In genomic region chr10:129258570-129258969, GRCh38 we compare ENCODE assay signal across 16 cellular contexts.
"Had no signal": no experiment of that assay in that cellular context is flagged by ENCODE, and none has a peak within 500 bp of the region (broad histone marks: within the 10 kb centered on the region; RNA-seq: fewer than 3 reads in every experiment).

No MANE protein-coding gene starts in this region.

- H3K4me3 Mint-ChIP-seq: activated B cell treated with CpG ODN at 0.5 μM for 24 hours; activated CD4-positive, alpha-beta T cell treated with anti-CD3 and anti-CD28 coated beads, Interleukin-2, amount 10 ng/mL, durations not matched to agents 7 days and 5 days; endodermal cell; naive B cell; T-helper 17 cell had no signal

- H3K9me3 Mint-ChIP-seq: activated B cell treated with CpG ODN at 0.5 μM for 24 hours; activated CD4-positive, alpha-beta T cell treated with anti-CD3 and anti-CD28 coated beads, Interleukin-2, amount 10 ng/mL, durations not matched to agents 7 days and 5 days; endodermal cell had no signal

- H3K27ac Mint-ChIP-seq: activated B cell treated with CpG ODN at 0.5 μM for 24 hours; activated CD4-positive, alpha-beta T cell treated with anti-CD3 and anti-CD28 coated beads, Interleukin-2, amount 10 ng/mL, durations not matched to agents 7 days and 5 days; endodermal cell; T-helper 17 cell had no signal

- H3K27ac ChIP-seq: body of pancreas had no signal

- H3K27me3 ChIP-seq: body of pancreas had no signal

- H3K36me3 ChIP-seq: thoracic aorta had no signal

- FAIRE-seq: frontal cortex, TTC549 had no signal

- H3K4me1 Mint-ChIP-seq: activated B cell treated with CpG ODN at 0.5 μM for 24 hours; activated CD4-positive, alpha-beta T cell treated with anti-CD3 and anti-CD28 coated beads, Interleukin-2, amount 10 ng/mL, durations not matched to agents 7 days and 5 days; endodermal cell; naive B cell; T-helper 17 cell had no signal

- ATAC-seq: body of pancreas, esophagus mucosa, T-helper 17 cell had no signal

- H3K4me3 ChIP-seq: body of pancreas, lung, thoracic aorta had no signal

- H3K27me3 Mint-ChIP-seq: activated B cell treated with CpG ODN at 0.5 μM for 24 hours had no signal

- DNase-seq: activated B cell treated with CpG ODN at 0.5 μM for 24 hours; activated CD4-positive, alpha-beta T cell treated with anti-CD3 and anti-CD28 coated beads, Interleukin-2, amount 10 ng/mL, durations not matched to agents 7 days and 5 days; activated naive CD4-positive, alpha-beta T cell treated with anti-CD3 and anti-CD28 coated beads, Interleukin-2, amount 50 U/mL, for 16 hours; body of pancreas; endodermal cell; hippocampal formation; naive B cell; posterior cingulate gyrus; stimulated activated CD4-positive, alpha-beta T cell treated with anti-CD3 and anti-CD28 coated beads, Interleukin-12 subunit alpha, Interleukin-12 subunit beta, amount 100 ng/mL, for 4 hours; stimulated activated naive CD4-positive, alpha-beta T cell; T-helper 17 cell had no signal

- H3K4me1 ChIP-seq: body of pancreas had no signal

- H3K36me3 Mint-ChIP-seq: naive B cell had no signal

- H3K9me3 ChIP-seq: body of pancreas, thoracic aorta had no signal
